In the genomic region with DNA sequence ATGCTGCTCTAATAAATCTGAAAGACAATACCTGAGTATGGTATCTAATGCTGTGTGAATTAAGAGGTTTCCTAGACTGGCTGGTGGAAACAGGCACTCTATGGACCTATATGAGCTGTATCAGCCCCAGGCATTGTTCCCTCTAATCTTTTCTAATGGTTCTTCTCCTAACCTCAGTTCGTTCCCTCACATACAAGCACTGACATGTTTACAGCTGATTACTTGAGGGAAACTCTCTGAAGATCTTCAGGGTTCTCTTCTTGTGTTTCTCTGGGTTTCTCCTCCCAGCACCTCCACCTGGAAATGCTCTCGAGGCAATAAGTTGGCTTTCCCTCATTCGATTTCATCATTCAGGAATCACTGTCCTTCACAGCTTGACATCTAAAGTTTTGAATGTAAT, we compare ENCODE assay signal across 29 cellular contexts. TPM values are rescaled to one million over a fixed set of nuclear protein-coding genes. Genes with fewer than 3 reads are reported as not detected.
"Had no signal": no experiment of that assay in that cellular context is flagged by ENCODE, and none has a peak within 500 bp of the region (broad histone marks: within the 10 kb centered on the region; RNA-seq: fewer than 3 reads in every experiment).

No MANE protein-coding gene starts in this region.

- H3K4me2 ChIP-seq: PC-9 had no signal

- H2AFZ ChIP-seq: PC-9 had no signal

- FAIRE-seq: astrocyte, K562, RCC 7860 had no signal

- DNase-seq: activated CD4-positive, alpha-beta T cell treated with anti-CD3 and anti-CD28 coated beads for 1 hour; activated CD4-positive, alpha-beta T cell treated with anti-CD3 and anti-CD28 coated beads for 48 hours; activated CD4-positive, CD25-positive, alpha-beta regulatory T cell; activated CD8-positive, alpha-beta T cell treated with anti-CD3 and anti-CD28 coated beads, Interleukin-2, amount 10 ng/mL, durations not matched to agents 7 days and 5 days; activated gamma-delta T cell treated with Interleukin-2 at 50 U/mL for 16 hours; activated naive CD4-positive, alpha-beta T cell treated with anti-CD3 and anti-CD28 coated beads for 36 hours; activated T-cell treated with anti-CD3 and anti-CD28 coated beads, Interleukin-2, amount 50 U/mL, for 24 hours; adrenal gland; body of pancreas; central memory CD4-positive, alpha-beta T cell; NCI-H1105; NCI-H1417 treated with DMSO at 0.1 percent for 48 hours; NCI-H187 treated with DMSO at 0.1 percent for 48 hours; NCI-H2081; NCI-H345; NCI-H524 treated with DMSO at 0.1 percent for 48 hours; NK-92 treated with Interleukin-12 subunit alpha and Interleukin-12 subunit beta, amount 100 ng/mL, for 24 hours; PC-9; SHP77; SJCRH30; T1000; WERI-Rb-1 had no signal

- H3K27me3 ChIP-seq: adrenal gland, body of pancreas, SJCRH30 had no signal

- ATAC-seq: activated CD8-positive, alpha-beta T cell treated with anti-CD3 and anti-CD28 coated beads, Interleukin-2, amount 10 ng/mL, durations not matched to agents 7 days and 5 days; activated naive CD4-positive, alpha-beta T cell treated with anti-CD3 and anti-CD28 coated beads, Interleukin-2, amount 50 U/mL, for 72 hours; body of pancreas; K562 had no signal

- H3K4me3 ChIP-seq: adrenal gland, body of pancreas, K562, PC-9, SJCRH30, SK-N-MC had no signal

- H3K27ac ChIP-seq: adrenal gland, body of pancreas, PC-9, SJCRH30, SK-N-MC, WERI-Rb-1 had no signal

- H3K4me1 ChIP-seq: adrenal gland, body of pancreas, SJCRH30 had no signal

- H3K9me3 ChIP-seq: body of pancreas had no signal

- H3K36me3 ChIP-seq: adrenal gland, SJCRH30, WERI-Rb-1 had no signal

RNA-seq across cellular contexts. Expression of a gene that starts 52.9 kb away (rescaled TPM):
- total RNA-seq: activated CD8-positive, alpha-beta T cell treated with anti-CD3 and anti-CD28 coated beads, Interleukin-2, amount 10 ng/mL, durations not matched to agents 7 days and 5 days; T-helper 1 cell treated with Interleukin-12 subunit alpha and Interleukin-12 subunit beta and Interleukin-4 antibody, amounts not matched to agents 30 ng/mL and 1 ng/mL, for 36 hours; T-helper 2 cell treated with Interferon-gamma antibody and Interleukin-4, amounts not matched to agents 100 ng/mL and 5 ng/mL, for 36 hours had no signal
